In the genomic region with DNA sequence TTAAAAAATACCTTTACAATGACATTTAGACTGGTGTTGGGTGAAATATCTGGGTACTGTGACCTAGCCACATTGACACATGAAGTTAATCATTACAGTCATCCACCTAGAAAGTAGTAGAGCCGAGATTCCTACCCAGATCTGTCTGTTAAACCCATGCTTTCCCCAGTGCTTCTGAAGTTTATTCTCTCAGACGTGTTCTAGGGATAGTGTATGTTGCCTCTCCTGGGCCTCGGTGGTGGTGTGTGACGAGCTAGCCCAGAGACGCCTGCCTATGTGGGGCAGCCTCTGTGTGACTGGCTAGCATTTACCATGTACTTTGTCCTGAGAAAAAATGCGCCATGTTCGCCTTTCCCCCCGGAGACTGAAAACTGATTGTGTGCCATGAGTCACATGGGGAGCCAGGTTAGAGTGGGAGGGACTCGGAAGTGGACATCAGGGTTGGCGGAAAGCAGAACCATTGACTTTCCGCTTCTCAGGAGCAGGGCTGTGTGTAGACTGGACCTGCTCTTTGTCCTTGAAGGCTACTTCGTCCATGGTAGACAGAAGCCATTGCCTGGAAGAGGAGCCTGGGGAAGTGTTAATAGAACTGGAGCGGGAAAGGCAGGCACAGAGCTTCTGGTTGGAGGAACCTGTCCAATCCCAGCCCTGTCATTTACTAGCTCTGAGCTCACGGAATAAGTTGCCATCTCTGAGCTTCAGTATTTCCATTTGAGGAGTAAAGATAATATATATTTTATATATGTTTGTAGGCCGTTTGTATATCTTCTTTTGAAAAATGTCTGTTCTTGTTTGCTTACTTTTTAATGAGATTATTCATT, we compare ENCODE assay signal across 1 cellular context.
TF ChIP-seq lines count a peak whose summit lies in the region.

No MANE protein-coding gene starts in this region.

TF ChIP-seq in HepG2, 621 proteins besides CTCF, POLR2A, EP300 and RAD21 (continued from another document and continues in another):
- TF ChIP-seq, protein P1, sequence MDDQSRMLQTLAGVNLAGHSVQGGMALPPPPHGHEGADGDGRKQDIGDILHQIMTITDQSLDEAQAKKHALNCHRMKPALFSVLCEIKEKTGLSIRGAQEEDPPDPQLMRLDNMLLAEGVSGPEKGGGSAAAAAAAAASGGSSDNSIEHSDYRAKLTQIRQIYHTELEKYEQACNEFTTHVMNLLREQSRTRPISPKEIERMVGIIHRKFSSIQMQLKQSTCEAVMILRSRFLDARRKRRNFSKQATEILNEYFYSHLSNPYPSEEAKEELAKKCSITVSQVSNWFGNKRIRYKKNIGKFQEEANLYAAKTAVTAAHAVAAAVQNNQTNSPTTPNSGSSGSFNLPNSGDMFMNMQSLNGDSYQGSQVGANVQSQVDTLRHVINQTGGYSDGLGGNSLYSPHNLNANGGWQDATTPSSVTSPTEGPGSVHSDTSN (CRISPR knock-in tag; IDR thresholded peaks at IDR 0.05; ENCODE audit: borderline replicate concordance): no peak
- TF ChIP-seq, protein P2, sequence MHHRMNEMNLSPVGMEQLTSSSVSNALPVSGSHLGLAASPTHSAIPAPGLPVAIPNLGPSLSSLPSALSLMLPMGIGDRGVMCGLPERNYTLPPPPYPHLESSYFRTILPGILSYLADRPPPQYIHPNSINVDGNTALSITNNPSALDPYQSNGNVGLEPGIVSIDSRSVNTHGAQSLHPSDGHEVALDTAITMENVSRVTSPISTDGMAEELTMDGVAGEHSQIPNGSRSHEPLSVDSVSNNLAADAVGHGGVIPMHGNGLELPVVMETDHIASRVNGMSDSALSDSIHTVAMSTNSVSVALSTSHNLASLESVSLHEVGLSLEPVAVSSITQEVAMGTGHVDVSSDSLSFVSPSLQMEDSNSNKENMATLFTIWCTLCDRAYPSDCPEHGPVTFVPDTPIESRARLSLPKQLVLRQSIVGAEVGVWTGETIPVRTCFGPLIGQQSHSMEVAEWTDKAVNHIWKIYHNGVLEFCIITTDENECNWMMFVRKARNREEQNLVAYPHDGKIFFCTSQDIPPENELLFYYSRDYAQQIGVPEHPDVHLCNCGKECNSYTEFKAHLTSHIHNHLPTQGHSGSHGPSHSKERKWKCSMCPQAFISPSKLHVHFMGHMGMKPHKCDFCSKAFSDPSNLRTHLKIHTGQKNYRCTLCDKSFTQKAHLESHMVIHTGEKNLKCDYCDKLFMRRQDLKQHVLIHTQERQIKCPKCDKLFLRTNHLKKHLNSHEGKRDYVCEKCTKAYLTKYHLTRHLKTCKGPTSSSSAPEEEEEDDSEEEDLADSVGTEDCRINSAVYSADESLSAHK (CRISPR knock-in tag; IDR thresholded peaks at IDR 0.05; ENCODE audit: borderline replicate concordance): no peak
- no peak for TF ChIP-seq ZNF124 (CRISPR knock-in tag; IDR thresholded peaks at IDR 0.05)
- peak; percentile 54; the same call in 1 of the 2 replicates for TF ChIP-seq NAIF1 (CRISPR knock-in tag; IDR thresholded peaks at IDR 0.05; ENCODE audit: borderline replicate concordance)
- no peak for TF ChIP-seq NPAS2 (CRISPR knock-in tag; IDR thresholded peaks at IDR 0.05; ENCODE audit: borderline replicate concordance)
- no peak for TF ChIP-seq AKNA (CRISPR knock-in tag; IDR thresholded peaks at IDR 0.05; ENCODE audit: borderline replicate concordance)
- peak; percentile 93 for TF ChIP-seq SALL1 (CRISPR knock-in tag; IDR thresholded peaks at IDR 0.05)
- TF ChIP-seq CCDC6 (CRISPR knock-in tag; IDR thresholded peaks at IDR 0.05): no peak; the same call in 1 of the 2 replicates
- TF ChIP-seq ELF3 (CRISPR knock-in tag; IDR thresholded peaks at IDR 0.05): peak; percentile 90
- TF ChIP-seq ZNF773 (CRISPR knock-in tag; IDR thresholded peaks at IDR 0.05; ENCODE audit: borderline replicate concordance): 0 out of 2 replicates have a peak, but pooled peaks have one; percentile 37
- TF ChIP-seq SNRNP70 (IDR thresholded peaks at IDR 0.05; ENCODE audit: low read depth, low read length): no peak
- TF ChIP-seq KDM3A (CRISPR knock-in tag; IDR thresholded peaks at IDR 0.05; ENCODE audit: low read depth): peak; percentile 21; the same call in 1 of the 2 replicates
- no peak for TF ChIP-seq HMGA1 (CRISPR knock-in tag; conservative IDR thresholded peaks at IDR 0.05)
- TF ChIP-seq ATAD3A (CRISPR knock-in tag; IDR thresholded peaks at IDR 0.05): no peak; the same call in 1 of the 2 replicates
- 0 out of 2 replicates have a peak, but pooled peaks have one; percentile 19 for TF ChIP-seq THAP7 (CRISPR knock-in tag; IDR thresholded peaks at IDR 0.05)
- no peak; the same call in 1 of the 2 replicates for TF ChIP-seq JDP2 (CRISPR knock-in tag; IDR thresholded peaks at IDR 0.05; ENCODE audit: borderline replicate concordance)
- peak; percentile 58 for TF ChIP-seq PHF8 (CRISPR knock-in tag; IDR thresholded peaks at IDR 0.05)
- peak; percentile 44; the same call in 1 of the 2 replicates for TF ChIP-seq CHD2 (IDR thresholded peaks at IDR 0.05; ENCODE audit: low read depth, low read length)
- peak; percentile 81 for TF ChIP-seq HNF4A (CRISPR knock-in tag; IDR thresholded peaks at IDR 0.05)
- TF ChIP-seq, protein P3, sequence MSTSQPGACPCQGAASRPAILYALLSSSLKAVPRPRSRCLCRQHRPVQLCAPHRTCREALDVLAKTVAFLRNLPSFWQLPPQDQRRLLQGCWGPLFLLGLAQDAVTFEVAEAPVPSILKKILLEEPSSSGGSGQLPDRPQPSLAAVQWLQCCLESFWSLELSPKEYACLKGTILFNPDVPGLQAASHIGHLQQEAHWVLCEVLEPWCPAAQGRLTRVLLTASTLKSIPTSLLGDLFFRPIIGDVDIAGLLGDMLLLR (CRISPR knock-in tag; IDR thresholded peaks at IDR 0.05): peak; percentile 73; the same call in 1 of the 2 replicates
- TF ChIP-seq HNF1A (IDR thresholded peaks at IDR 0.05; ENCODE audit: low read depth): peak; percentile 84; the same call in 1 of the 2 replicates
- peak; percentile 88 for TF ChIP-seq HNF1A (CRISPR knock-in tag; IDR thresholded peaks at IDR 0.05; ENCODE audit: borderline replicate concordance)
- TF ChIP-seq NFKBIZ (CRISPR knock-in tag; IDR thresholded peaks at IDR 0.05): 0 out of 2 replicates have a peak, but pooled peaks have one; percentile 53
- 0 out of 2 replicates have a peak, but pooled peaks have one; percentile 54 for TF ChIP-seq ZNF484 (CRISPR knock-in tag; IDR thresholded peaks at IDR 0.05; ENCODE audit: borderline replicate concordance, low read depth)
- peak; percentile 43; the same call in 1 of the 2 replicates for TF ChIP-seq ZNF589 (CRISPR knock-in tag; conservative IDR thresholded peaks at IDR 0.05)
- TF ChIP-seq, protein P4, sequence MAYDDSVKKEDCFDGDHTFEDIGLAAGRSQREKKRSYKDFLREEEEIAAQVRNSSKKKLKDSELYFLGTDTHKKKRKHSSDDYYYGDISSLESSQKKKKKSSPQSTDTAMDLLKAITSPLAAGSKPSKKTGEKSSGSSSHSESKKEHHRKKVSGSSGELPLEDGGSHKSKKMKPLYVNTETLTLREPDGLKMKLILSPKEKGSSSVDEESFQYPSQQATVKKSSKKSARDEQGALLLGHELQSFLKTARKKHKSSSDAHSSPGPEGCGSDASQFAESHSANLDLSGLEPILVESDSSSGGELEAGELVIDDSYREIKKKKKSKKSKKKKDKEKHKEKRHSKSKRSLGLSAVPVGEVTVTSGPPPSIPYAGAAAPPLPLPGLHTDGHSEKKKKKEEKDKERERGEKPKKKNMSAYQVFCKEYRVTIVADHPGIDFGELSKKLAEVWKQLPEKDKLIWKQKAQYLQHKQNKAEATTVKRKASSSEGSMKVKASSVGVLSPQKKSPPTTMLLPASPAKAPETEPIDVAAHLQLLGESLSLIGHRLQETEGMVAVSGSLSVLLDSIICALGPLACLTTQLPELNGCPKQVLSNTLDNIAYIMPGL (CRISPR knock-in tag; IDR thresholded peaks at IDR 0.05; ENCODE audit: borderline replicate concordance in 1 of 2, low read depth in 1 of 2): peak in 1 of 2 experiments; percentile 78; a peak in 2 of 4 replicates
- TF ChIP-seq AFF4 (CRISPR knock-in tag; IDR thresholded peaks at IDR 0.05): no peak; the same call in 1 of the 2 replicates
- TF ChIP-seq ZNF580 (CRISPR knock-in tag; IDR thresholded peaks at IDR 0.05; ENCODE audit: borderline replicate concordance, low read depth): peak; percentile 62
